Comparison of ENCODE assay signal across 26 cellular contexts in genomic region chrX:24350217-24350616, GRCh38. TPM values are rescaled to one million over a fixed set of nuclear protein-coding genes. Genes with fewer than 3 reads are reported as not detected.
"Had no signal": no experiment of that assay in that cellular context is flagged by ENCODE, and none has a peak within 500 bp of the region (broad histone marks: within the 10 kb centered on the region; RNA-seq: fewer than 3 reads in every experiment).

No MANE protein-coding gene starts in this region.

- H3K4me1 ChIP-seq: esophagus squamous epithelium, left ventricle myocardium inferior, lower lobe of right lung, psoas muscle, right lobe of liver, suprapubic skin, thyroid gland, upper lobe of left lung, uterus had no signal

- DNase-seq: cortex of kidney; dorsolateral prefrontal cortex; effector memory CD8-positive, alpha-beta T cell; esophagus squamous epithelium; foreskin fibroblast; kidney; left cardiac atrium; left ventricle myocardium inferior; lower lobe of right lung; mesenchymal stem cell; naive thymus-derived CD4-positive, alpha-beta T cell; nephron progenitor cell; psoas muscle; retina; right lobe of liver; stimulated activated CD4-positive, alpha-beta T cell treated with anti-CD3 and anti-CD28 coated beads, Interleukin-4, amount 100 ng/mL, for 1 hour; stimulated activated CD8-positive, alpha-beta memory T cell treated with anti-CD3 and anti-CD28 coated beads, Interleukin-4, amount 100 ng/mL, for 48 hours; stimulated activated naive CD8-positive, alpha-beta T cell treated with anti-CD3 and anti-CD28 coated beads, Interleukin-15, Interleukin-2, amounts not matched to agents 100 U/mL and 50 U/mL, for 24 hours; thyroid gland; upper lobe of left lung; uterus had no signal

- H3K27ac ChIP-seq: dorsolateral prefrontal cortex, esophagus squamous epithelium, left ventricle myocardium inferior, lower lobe of right lung, psoas muscle, right lobe of liver, suprapubic skin, thyroid gland, upper lobe of left lung, uterus had no signal

- H3K36me3 ChIP-seq: esophagus squamous epithelium, left ventricle myocardium inferior, lower lobe of right lung, right lobe of liver, suprapubic skin, thyroid gland, upper lobe of left lung, uterus had no signal

- ATAC-seq: effector memory CD8-positive, alpha-beta T cell; left cardiac atrium; lower lobe of right lung; naive thymus-derived CD4-positive, alpha-beta T cell; psoas muscle; right lobe of liver; stimulated activated effector memory CD8-positive, alpha-beta T cell treated with anti-CD3 and anti-CD28 coated beads, Interleukin-12 subunit alpha, Interleukin-12 subunit beta, amount 100 ng/mL, for 72 hours; stimulated activated naive CD8-positive, alpha-beta T cell treated with anti-CD3 and anti-CD28 coated beads, Interleukin-15, Interleukin-2, amounts not matched to agents 100 U/mL and 50 U/mL, for 24 hours had no signal

- H3K9me3 ChIP-seq: esophagus squamous epithelium, left ventricle myocardium inferior, lower lobe of right lung, psoas muscle, right lobe of liver, suprapubic skin, thyroid gland, upper lobe of left lung, uterus had no signal

- FAIRE-seq: kidney had no signal

- H3K27me3 ChIP-seq: esophagus squamous epithelium, right lobe of liver, suprapubic skin, thyroid gland, upper lobe of left lung, uterus had no signal

- H3K4me3 ChIP-seq: dorsolateral prefrontal cortex, esophagus squamous epithelium, left ventricle myocardium inferior, lower lobe of right lung, psoas muscle, right lobe of liver, suprapubic skin, thyroid gland, upper lobe of left lung, uterus had no signal

RNA-seq across cellular contexts. Expression of gene SUPT20HL1, which starts 10.2 kb away (rescaled TPM):
- total RNA-seq: epithelial cell of proximal tubule; esophagus squamous epithelium; kidney; left cardiac atrium; left ventricle myocardium inferior; lower lobe of right lung; mononuclear cell; naive thymus-derived CD4-positive, alpha-beta T cell; osteoblast; psoas muscle; right lobe of liver; suprapubic skin; thyroid gland; upper lobe of left lung had no signal
- polyA plus RNA-seq: naive thymus-derived CD4-positive, alpha-beta T cell; psoas muscle had no signal

RNA-seq across cellular contexts. Expression of gene SUPT20HL2, which starts 36.3 kb away (rescaled TPM):
- total RNA-seq: epithelial cell of proximal tubule; esophagus squamous epithelium; kidney; left cardiac atrium; left ventricle myocardium inferior; lower lobe of right lung; mononuclear cell; naive thymus-derived CD4-positive, alpha-beta T cell; osteoblast; psoas muscle; right lobe of liver; suprapubic skin; thyroid gland; upper lobe of left lung had no signal
- polyA plus RNA-seq: naive thymus-derived CD4-positive, alpha-beta T cell; psoas muscle had no signal
